Comparison of ENCODE assay signal across 8 cellular contexts in genomic region chr16:20901068-20901440, GRCh38. TPM values are rescaled to one million over a fixed set of nuclear protein-coding genes. Genes with fewer than 3 reads are reported as not detected.
DNase-seq lines count a peak whose midpoint lies in the region; ATAC-seq and TF ChIP-seq lines count a peak whose summit lies in the region.

No MANE protein-coding gene starts in this region.

- H3K36me3 ChIP-seq in neutrophil: peaks cover 5% of the 10 kb centered on the region

- H3K9me3 ChIP-seq in neutrophil: no peaks in the 10 kb centered on the region

- H3K4me1 ChIP-seq in neutrophil (ENCODE audit: control insufficient read depth in 1 of 2, insufficient read depth in 1 of 2, low read depth in 1 of 2, low read length in 1 of 2): peaks cover 56 to 62% of the 10 kb centered on the region in 2 experiments

- no peak for ATAC-seq in HG03045 (IDR thresholded peaks at IDR 0.05; ENCODE audit: unreplicated experiment)

- peak overlapping the region; percentile 89 for H3K4me3 ChIP-seq in epithelial cell of proximal tubule (ENCODE audit: low read depth, low read length)
- H3K4me3 ChIP-seq in neutrophil (ENCODE audit: low read depth in 1 of 2, low read length in 1 of 2): peak overlapping the region; percentile 88 to 92

- peak; percentile 44 for DNase-seq in DMS79 (lab: John Stamatoyannopoulos, UW)
- no peak for DNase-seq in DMS79 treated with DMSO at 0.1 percent for 48 hours (lab: John Stamatoyannopoulos, UW)
- no peak for DNase-seq in epithelial cell of proximal tubule (ENCODE audit: low read depth)
- no peak for DNase-seq in HuH-7.5 (ENCODE audit: low spot score)
- no peak for DNase-seq in HPDE6-E6E7 (ENCODE audit: extremely low spot score)

- H3K27me3 ChIP-seq in neutrophil: no peaks in the 10 kb centered on the region

- H3K27ac ChIP-seq in neutrophil: peak overlapping the region; percentile 97

- TF ChIP-seq CTCF in epithelial cell of proximal tubule (conservative IDR thresholded peaks at IDR 0.05; ENCODE audit: low read depth, low read length) (no peak), neutrophil (IDR thresholded peaks at IDR 0.05) (no peak)

TF ChIP-seq in PFSK-1, 5 proteins besides CTCF, POLR2A, EP300 and RAD21:
- TF ChIP-seq TAF1 (IDR thresholded peaks at IDR 0.05; ENCODE audit: borderline replicate concordance, insufficient read depth, low read length): 0 out of 2 replicates have a peak, but pooled peaks have one; percentile 0
- no peak for TF ChIP-seq REST (IDR thresholded peaks at IDR 0.05; ENCODE audit: insufficient read depth in 1 of 2, low read depth in 2 of 2, low read length in 2 of 2)
- no peak for TF ChIP-seq FOXP2 (optimal IDR thresholded peaks at IDR 0.05; ENCODE audit: borderline replicate concordance, extremely low read depth, extremely low read length, insufficient read depth)

RNA-seq across cellular contexts. Expression of gene LYRM1, which starts 0.5 kb away (rescaled TPM):
- 23.6 TPM for polyA plus RNA-seq in PFSK-1 (2012; ENCODE audit: insufficient read length, low read depth)
- 23.8 and 32.8 TPM in 2 replicates for total RNA-seq in epithelial cell of proximal tubule

RNA-seq across cellular contexts. Expression of gene DCUN1D3, which starts 0.9 kb away (rescaled TPM):
- polyA plus RNA-seq in PFSK-1 (2012; ENCODE audit: insufficient read length, low read depth): 0.63 TPM
- 7.2 and 7.5 TPM in 2 replicates for total RNA-seq in epithelial cell of proximal tubule
